Comparison of ENCODE assay signal across 8 cellular contexts in genomic region chr6:169725270-169726048, GRCh38. TPM values are rescaled to one million over a fixed set of nuclear protein-coding genes. Genes with fewer than 3 reads are reported as not detected.
DNase-seq lines count a peak whose midpoint lies in the region; ATAC-seq and TF ChIP-seq lines count a peak whose summit lies in the region.

No MANE protein-coding gene starts in this region.

- H3K9me3 Mint-ChIP-seq in Caco-2 (ENCODE audit: unreplicated experiment): no peaks in the 10 kb centered on the region
- H3K9me3 Mint-ChIP-seq in activated T-cell treated with anti-CD3 and anti-CD28 coated beads, Interleukin-2, amount 50 U/mL, for 72 hours: no peaks in the 10 kb centered on the region

- CTCF ChIA-PET in Caco-2 (lab: Charles Lee): no interaction called here

- no peak overlapping the region for H3K27ac ChIP-seq in neutrophil

- POLR2A ChIA-PET in Caco-2 (lab: Charles Lee): interaction anchor here (0.6 to 1.4 kb wide), 3 partner anchors 15 to 1789 kb away, joined by 3 to 14 read pairs (median 6); partner anchors contain the start of genes DYNLT2 and ERMARD

- H3K27ac Mint-ChIP-seq in Caco-2 (ENCODE audit: unreplicated experiment): peak overlapping the region; percentile 83
- H3K27ac Mint-ChIP-seq in activated T-cell treated with anti-CD3 and anti-CD28 coated beads, Interleukin-2, amount 50 U/mL, for 72 hours: peak overlapping the region; percentile 74

- H3K27me3 ChIP-seq in Caco-2 (replicated peaks; ENCODE audit: control insufficient read depth, insufficient read depth, low read length) (no peaks in the 10 kb centered on the region), neutrophil (peaks cover 49% of the 10 kb centered on the region)

- peak overlapping the region; percentile 77 for H3K4me3 ChIP-seq in Caco-2 (ENCODE audit: low read depth, low read length)
- H3K4me3 ChIP-seq in neutrophil (ENCODE audit: low read depth in 1 of 2, low read length in 1 of 2): peak overlapping the region; percentile 39 to 60

- no peaks in the 10 kb centered on the region for H3K27me3 Mint-ChIP-seq in Caco-2 (ENCODE audit: insufficient read depth, unreplicated experiment)
- H3K27me3 Mint-ChIP-seq in activated T-cell treated with anti-CD3 and anti-CD28 coated beads, Interleukin-2, amount 50 U/mL, for 72 hours (ENCODE audit: low read depth): no peaks in the 10 kb centered on the region

- no peak for TF ChIP-seq CTCF in Caco-2 (IDR thresholded peaks at IDR 0.05; ENCODE audit: insufficient read depth in 1 of 2, low read depth in 1 of 2, low read length in 1 of 2, severe bottlenecking in 1 of 2, unreplicated experiment in 1 of 2)
- no peak for TF ChIP-seq CTCF in neutrophil (IDR thresholded peaks at IDR 0.05)

- peak overlapping the region; percentile 77 for H3K4me3 Mint-ChIP-seq in Caco-2 (ENCODE audit: unreplicated experiment)
- peak overlapping the region; percentile 69 to 76 for H3K4me3 Mint-ChIP-seq in activated T-cell treated with anti-CD3 and anti-CD28 coated beads, Interleukin-2, amount 50 U/mL, for 72 hours

- DNase-seq in Caco-2: peak; percentile 78 to 83
- peak; percentile 68 for DNase-seq in LHCN-M2 (ENCODE audit: low read depth)
- DNase-seq in activated T-cell treated with anti-CD3 and anti-CD28 coated beads, Interleukin-2, amount 50 U/mL, for 72 hours: peak; percentile 22 to 24
- DNase-seq in glomerular endothelial cell (ENCODE audit: extremely low read depth, low read depth, low spot score): peak; percentile 75
- DNase-seq in kidney glomerular epithelial cell (lab: John Stamatoyannopoulos, UW): no peak

- no peaks in the 10 kb centered on the region for H3K9me3 ChIP-seq in Caco-2
- no peaks in the 10 kb centered on the region for H3K9me3 ChIP-seq in neutrophil

- no peak for ATAC-seq in activated T-cell treated with anti-CD3 and anti-CD28 coated beads, Interleukin-2, amount 50 U/mL, for 72 hours (replicated peaks in 1 of 2)
- ATAC-seq in GM18519 (IDR thresholded peaks at IDR 0.05; ENCODE audit: low FRiP score, unreplicated experiment): no peak
- ATAC-seq in GM21390 (IDR thresholded peaks at IDR 0.05; ENCODE audit: unreplicated experiment): no peak

- peaks cover 16% of the 10 kb centered on the region for H3K4me1 Mint-ChIP-seq in Caco-2 (ENCODE audit: low read depth, unreplicated experiment)
- H3K4me1 Mint-ChIP-seq in activated T-cell treated with anti-CD3 and anti-CD28 coated beads, Interleukin-2, amount 50 U/mL, for 72 hours (ENCODE audit: low read depth): peaks cover 32% of the 10 kb centered on the region

- BruUV-seq in Caco-2 (replicated peaks; lab: Mats Ljungman, UMichigan): TSS peak; percentile 46

- peaks cover 20% of the 10 kb centered on the region for H3K36me3 Mint-ChIP-seq in Caco-2 (ENCODE audit: insufficient read depth, unreplicated experiment)
- H3K36me3 Mint-ChIP-seq in activated T-cell treated with anti-CD3 and anti-CD28 coated beads, Interleukin-2, amount 50 U/mL, for 72 hours (ENCODE audit: insufficient read depth in 2 of 2): peaks cover 3 to 10% of the 10 kb centered on the region in 2 donors

- intact Hi-C loops in Caco-2 (cut with micrococcal nuclease; ENCODE audit: unreplicated experiment): loop anchor here (1.0 kb wide), 1 partner anchor 26 kb away; the partner anchor contains the start of genes DYNLT2 and ERMARD

- H3K4me1 ChIP-seq in Caco-2 (peaks cover 18% of the 10 kb centered on the region), neutrophil (ENCODE audit: control insufficient read depth in 1 of 2, insufficient read depth in 1 of 2, low read depth in 1 of 2, low read length in 1 of 2) (peaks cover 15 to 17% of the 10 kb centered on the region in 2 experiments)

- H3K36me3 ChIP-seq in Caco-2 (ENCODE audit: control insufficient read depth, insufficient read depth, low read length): no peaks in the 10 kb centered on the region
- no peaks in the 10 kb centered on the region for H3K36me3 ChIP-seq in neutrophil

RNA-seq across cellular contexts. Expression of gene PHF10, which starts 1.2 kb away (rescaled TPM):
- total RNA-seq in Caco-2 (2022) (66.2 and 75.7 TPM in 2 replicates), LHCN-M2 (2014; rRNA removed) (13.4 and 19.3 TPM in 2 replicates), glomerular endothelial cell (39.5 and 70.3 TPM in 2 replicates)
- polyA plus RNA-seq in LHCN-M2 (2012): 17.0 TPM
- 10 to 100 TPM; 87.7 to 95.8 TPM for total RNA-seq in activated T-cell treated with anti-CD3 and anti-CD28 coated beads, Interleukin-2, amount 50 U/mL, for 72 hours

RNA-seq across cellular contexts. Expression of gene C6orf120, which starts 23.5 kb away (rescaled TPM):
- total RNA-seq in Caco-2 (2022): 24.9 and 26.4 TPM in 2 replicates
- total RNA-seq in LHCN-M2 (2014; rRNA removed): 61.0 and 66.6 TPM in 2 replicates
- 17.2 TPM for polyA plus RNA-seq in LHCN-M2 (2012)
- total RNA-seq in activated T-cell treated with anti-CD3 and anti-CD28 coated beads, Interleukin-2, amount 50 U/mL, for 72 hours: 10 to 100 TPM; 13.3 to 14.4 TPM
- total RNA-seq in glomerular endothelial cell: 33.2 and 41.0 TPM in 2 replicates

RNA-seq across cellular contexts. Expression of gene WDR27, which starts 23.6 kb away (rescaled TPM):
- total RNA-seq in Caco-2 (2022) (62.9 and 70.1 TPM in 2 replicates), LHCN-M2 (2014; rRNA removed) (17.9 and 25.1 TPM in 2 replicates), glomerular endothelial cell (24.0 and 70.6 TPM in 2 replicates)
- 7.9 TPM for polyA plus RNA-seq in LHCN-M2 (2012)
- total RNA-seq in activated T-cell treated with anti-CD3 and anti-CD28 coated beads, Interleukin-2, amount 50 U/mL, for 72 hours: 10 to 100 TPM; 45.0 to 46.1 TPM

RNA-seq across cellular contexts. Expression of gene DYNLT2, which starts 25.9 kb away (rescaled TPM):
- total RNA-seq in Caco-2 (2022): 2.4 and 2.6 TPM in 2 replicates
- total RNA-seq in LHCN-M2 (2014; rRNA removed): 0.77 and 1.9 TPM in 2 replicates
- 0.45 TPM for polyA plus RNA-seq in LHCN-M2 (2012)
- total RNA-seq in activated T-cell treated with anti-CD3 and anti-CD28 coated beads, Interleukin-2, amount 50 U/mL, for 72 hours: 1 to 10 TPM; 1.7 to 2.7 TPM
- 0.48 and 1.1 TPM in 2 replicates for total RNA-seq in glomerular endothelial cell

RNA-seq across cellular contexts. Expression of gene ERMARD, which starts 26.0 kb away (rescaled TPM):
- total RNA-seq in Caco-2 (2022) (17.0 and 25.3 TPM in 2 replicates), LHCN-M2 (2014; rRNA removed) (15.2 and 27.6 TPM in 2 replicates), glomerular endothelial cell (9.5 and 14.1 TPM in 2 replicates)
- 15.3 TPM for polyA plus RNA-seq in LHCN-M2 (2012)
- total RNA-seq in activated T-cell treated with anti-CD3 and anti-CD28 coated beads, Interleukin-2, amount 50 U/mL, for 72 hours: 10 to 100 TPM; 30.5 to 37.9 TPM
